In the genomic region with DNA sequence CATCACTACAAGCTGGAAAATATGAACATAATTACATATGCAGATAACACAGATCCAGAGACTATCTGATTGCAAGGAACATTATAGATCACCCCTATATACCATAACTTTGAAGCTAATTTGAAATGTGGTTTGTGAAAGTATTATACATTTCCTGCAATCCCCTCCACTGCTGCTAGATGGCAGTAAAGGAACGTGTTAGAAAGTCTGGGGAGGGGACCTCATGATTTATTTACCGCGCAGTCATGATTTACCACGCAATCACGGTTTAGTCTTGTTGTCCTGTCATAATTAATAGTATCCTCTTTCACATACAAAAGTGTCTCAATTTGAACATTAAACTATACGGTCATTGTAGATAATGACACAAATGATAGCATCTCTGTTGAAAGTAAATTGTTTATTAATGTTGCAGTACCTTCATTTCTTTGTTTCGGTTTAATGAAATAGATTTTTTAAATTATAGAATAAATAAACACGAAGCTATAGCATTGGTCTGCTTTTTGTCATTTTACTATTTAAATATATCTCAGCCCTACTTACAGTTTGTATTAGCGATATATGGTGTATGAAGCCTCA, we compare ENCODE assay signal across 8 cellular contexts.
A peak's percentile ranks its signal among the peaks of the same experiment; 100 is the strongest.
DNase-seq lines count a peak whose midpoint lies in the region; TF ChIP-seq lines count a peak whose summit lies in the region.

No MANE protein-coding gene starts in this region.

- 16 to 19% (median 19%) methylated on average over 9 of the region's 9 CpGs for WGBS in adrenal gland, 4 donors
- WGBS in iPS DF 6.9 (ENCODE audit: insufficient coverage, insufficient read length) = no CpG with 5 or more reads among the region's 9 CpGs

- H3K4me1 ChIP-seq in adrenal gland (replicated peaks in 1 of 2) (no peaks in the 10 kb centered on the region), iPS DF 6.9 (ENCODE audit: control insufficient read depth, insufficient read depth, low read length) (no peaks in the 10 kb centered on the region)

- intact Hi-C loops in adrenal gland (cut with DNase I) = no loop called here
- intact Hi-C loops in posterior vena cava (cut with DNase I) = no loop called here

- H3K27me3 ChIP-seq in adrenal gland (no peaks in the 10 kb centered on the region), iPS DF 6.9 (ENCODE audit: control insufficient read depth, insufficient read depth, low read length) (no peaks in the 10 kb centered on the region)

- POLR2A ChIA-PET in RWPE1 (lab: Yijun Ruan, JAX; ENCODE audit: low non-redundant PET) = no interaction called here

- TF ChIP-seq CTCF in GM12872 (IDR thresholded peaks at IDR 0.05; ENCODE audit: insufficient read depth, low read depth, low read length) (peak; percentile 77), RWPE1 (conservative IDR thresholded peaks at IDR 0.05; ENCODE audit: low read depth) (peak; percentile 94), adrenal gland (IDR thresholded peaks at IDR 0.05) (peak; percentile 46 to 76 (median 66))

- H3K9me3 ChIP-seq in adrenal gland (replicated peaks in 1 of 3) = no peaks in the 10 kb centered on the region
- no peaks in the 10 kb centered on the region for H3K9me3 ChIP-seq in iPS DF 6.9 (ENCODE audit: control insufficient read depth, insufficient read depth, low read length)

- H3K4me3 ChIP-seq in adrenal gland = no peak overlapping the region
- no peak overlapping the region for H3K4me3 ChIP-seq in iPS DF 6.9 (ENCODE audit: low read length)

- in situ Hi-C loops in KBM-7 (cut with MboI; ENCODE audit: low pct_unique_long_range_greater_than_20kb, low sequenced_read_pairs) = no loop called here

- no peak for TF ChIP-seq POLR2A in adrenal gland (IDR thresholded peaks at IDR 0.05)

- CTCF ChIA-PET in RWPE1 (lab: Yijun Ruan, JAX) = interaction anchor here (0.7 to 1.6 kb wide), 5 partner anchors 10 to 591 kb away, joined by 3 to 15 read pairs (median 5); no protein-coding TSS in a partner anchor

- H3K27ac ChIP-seq in RWPE1 (no peak overlapping the region), adrenal gland (no peak overlapping the region), iPS DF 6.9 (ENCODE audit: low read length) (no peak overlapping the region)

- DNase-seq in AG08396 (ENCODE audit: low spot score) (peak; percentile 48), KBM-7 (peak; percentile 84), RWPE1 (ENCODE audit: low spot score) (peak; percentile 65), adrenal gland (peak in 6 of 7 donors; percentile 13 to 63 (median 36)), iPS DF 6.9 (ENCODE audit: low read depth, low spot score) (peak; percentile 39), posterior vena cava (ENCODE audit: low spot score) (no peak)
- peak; percentile 50 to 58 for DNase-seq in stimulated activated CD4-positive, alpha-beta T cell treated with anti-CD3 and anti-CD28 coated beads, Interleukin-2, amount 100 ng/mL, for 24 hours

- H3K36me3 ChIP-seq in adrenal gland (replicated peaks in 1 of 2) (no peaks in the 10 kb centered on the region), iPS DF 6.9 (ENCODE audit: control insufficient read depth, insufficient read depth, low read length) (no peaks in the 10 kb centered on the region)
